8 cellular contexts compared by ENCODE assay signal in the genomic region with DNA sequence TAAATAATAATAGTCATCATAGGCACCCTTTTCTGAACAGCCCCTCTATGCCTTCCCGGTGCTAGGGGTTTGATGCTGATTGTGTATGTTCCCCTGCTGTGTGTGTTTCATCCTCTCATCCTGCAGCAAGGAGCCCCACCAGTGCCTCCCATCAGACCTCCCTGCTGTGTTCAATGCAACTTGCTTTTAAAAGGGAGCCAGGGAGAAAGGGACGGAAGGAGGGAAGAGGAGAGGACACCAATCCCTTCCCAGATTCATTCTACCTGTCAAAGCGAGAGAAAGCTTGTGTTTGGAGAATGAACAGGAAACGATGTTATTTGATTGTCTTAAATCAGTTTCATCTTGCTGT.
A peak's percentile ranks its signal among the peaks of the same experiment; 100 is the strongest.
DNase-seq lines count a peak whose midpoint lies in the region; ATAC-seq lines count a peak whose summit lies in the region.

No MANE protein-coding gene starts in this region.

- peak; percentile 15 for ATAC-seq in HG02885 (IDR thresholded peaks at IDR 0.05; ENCODE audit: poor library complexity, unreplicated experiment)
- peak; percentile 53 for ATAC-seq in Right ventricle myocardium superior (ENCODE audit: poor library complexity)
- peak; percentile 68 for ATAC-seq in sciatic nerve

- in situ Hi-C loops in SK-MEL-5 (cut with HindIII; ENCODE audit: low pct_unique_long_range_greater_than_20kb, low sequenced_read_pairs), result no loop called here

- DNase-seq in NCI-H2196 (lab: John Stamatoyannopoulos, UW; ENCODE audit: unreplicated experiment) (peak; percentile 30), NCI-H2196 treated with DMSO at 0.1 percent for 48 hours (lab: John Stamatoyannopoulos, UW; ENCODE audit: unreplicated experiment) (no peak), SK-MEL-5 (ENCODE audit: low read depth, low spot score) (peak; percentile 45), Right ventricle myocardium superior (no peak), sciatic nerve (ENCODE audit: low spot score) (no peak), NCI-H526 treated with DMSO at 0.1 percent for 48 hours (lab: John Stamatoyannopoulos, UW) (no peak), COLO829 (ENCODE audit: low spot score) (no peak)

- intact Hi-C loops in Right ventricle myocardium superior (cut with DNase I), result loop anchor here (5.0 kb wide), 1 partner anchor 424 kb away; no protein-coding TSS in a partner anchor
- intact Hi-C loops in sciatic nerve (cut with DNase I), result no loop called here

Comparison
In these comparisons a context has a peak if more than half of its experiments do, and no peak if none do; other contexts are left out.
1. DNase-seq: peak in NCI-H2196 (single experiment) and SK-MEL-5 (single experiment); none in NCI-H2196 treated with DMSO at 0.1 percent for 48 hours (single experiment), Right ventricle myocardium superior (single experiment), sciatic nerve (single experiment), NCI-H526 treated with DMSO at 0.1 percent for 48 hours (single experiment) and COLO829 (single experiment).
2. ATAC-seq: peak in every context shown above with its lines; median percentile 68 in sciatic nerve; 53 in Right ventricle myocardium superior; 15 in HG02885.